ENCODE assay signal across 11 cellular contexts in genomic region chr3:122246214-122246613, GRCh38.
A peak's percentile ranks its signal among the peaks of the same experiment; 100 is the strongest.
DNase-seq lines count a peak whose midpoint lies in the region; ATAC-seq and TF ChIP-seq lines count a peak whose summit lies in the region.
"Had no signal": no experiment of that assay in that cellular context is flagged by ENCODE, and none has a peak within 500 bp of the region (broad histone marks: within the 10 kb centered on the region; RNA-seq: fewer than 3 reads in every experiment).

No MANE protein-coding gene starts in this region.

- H3K27me3 ChIP-seq in left ventricle myocardium inferior (ENCODE audit: low read depth) (peaks cover 6% of the 10 kb centered on the region), right lobe of liver (no peaks in the 10 kb centered on the region), upper lobe of right lung (no peaks in the 10 kb centered on the region), gastrocnemius medialis (no peaks in the 10 kb centered on the region)

- in situ Hi-C loops in gastrocnemius medialis (cut with MboI; ENCODE audit: low sequenced_read_pairs in 4 of 4), result no loop called here

- CTCF ChIA-PET in activated CD4-positive, alpha-beta memory T cell treated with anti-CD3 and anti-CD28 coated beads, Interleukin-2, amount 10 ng/mL, durations not matched to agents 7 days and 5 days (lab: Charles Lee), result interaction anchor here (0.8 to 1.7 kb wide), 4 partner anchors 9 to 145 kb away, joined by 3 to 11 read pairs (median 5); no protein-coding TSS in a partner anchor

- H3K4me1 ChIP-seq in left ventricle myocardium inferior (no peaks in the 10 kb centered on the region), right lobe of liver (no peaks in the 10 kb centered on the region), upper lobe of right lung (no peaks in the 10 kb centered on the region), gastrocnemius medialis (no peaks in the 10 kb centered on the region)
- H3K4me1 ChIP-seq: Caco-2 had no signal

- TF ChIP-seq CTCF in left ventricle myocardium inferior (IDR thresholded peaks at IDR 0.05; ENCODE audit: borderline replicate concordance) (no peak), right lobe of liver (IDR thresholded peaks at IDR 0.05) (no peak), upper lobe of right lung (IDR thresholded peaks at IDR 0.05) (no peak), gastrocnemius medialis (IDR thresholded peaks at IDR 0.05 in 4 of 5, conservative IDR thresholded peaks at IDR 0.05 in 1 of 5) (no peak)

- H3K36me3 ChIP-seq in left ventricle myocardium inferior (no peaks in the 10 kb centered on the region), right lobe of liver (no peaks in the 10 kb centered on the region), upper lobe of right lung (no peaks in the 10 kb centered on the region), gastrocnemius medialis (no peaks in the 10 kb centered on the region)
- H3K36me3 ChIP-seq: WERI-Rb-1 had no signal

- WGBS in right lobe of liver (ENCODE audit: insufficient coverage, low coverage, low lambda C conversion rate, missing lambda C conversion rate), result 27% methylated on average over 4 of the region's 4 CpGs

- H3K27ac Mint-ChIP-seq in activated CD4-positive, alpha-beta memory T cell treated with anti-CD3 and anti-CD28 coated beads, Interleukin-2, amount 10 ng/mL, durations not matched to agents 7 days and 5 days, result peak overlapping the region; percentile 62

- DNase-seq in left ventricle myocardium inferior (no peak), Right ventricle myocardium superior (no peak), right lobe of liver (no peak), upper lobe of right lung (no peak), left colon (no peak), NCI-H1105 treated with DMSO at 0.1 percent for 48 hours (lab: John Stamatoyannopoulos, UW) (no peak), gastrocnemius medialis (no peak)
- DNase-seq in activated CD4-positive, alpha-beta memory T cell treated with anti-CD3 and anti-CD28 coated beads, Interleukin-2, amount 10 ng/mL, durations not matched to agents 7 days and 5 days, result no peak
- DNase-seq: Caco-2, foreskin melanocyte, WERI-Rb-1 had no signal

- peaks cover 25% of the 10 kb centered on the region for H3K4me1 Mint-ChIP-seq in activated CD4-positive, alpha-beta memory T cell treated with anti-CD3 and anti-CD28 coated beads, Interleukin-2, amount 10 ng/mL, durations not matched to agents 7 days and 5 days

- intact Hi-C loops in left ventricle myocardium inferior (cut with micrococcal nuclease) (no loop called here), Right ventricle myocardium superior (cut with DNase I) (no loop called here), right lobe of liver (cut with DNase I) (no loop called here), upper lobe of right lung (cut with DNase I) (no loop called here), left colon (cut with DNase I, micrococcal nuclease) (no loop called here), gastrocnemius medialis (cut with DNase I; ENCODE audit: low total_unique reads) (no loop called here)

- H3K36me3 Mint-ChIP-seq in activated CD4-positive, alpha-beta memory T cell treated with anti-CD3 and anti-CD28 coated beads, Interleukin-2, amount 10 ng/mL, durations not matched to agents 7 days and 5 days (ENCODE audit: low read depth), result peaks cover 4% of the 10 kb centered on the region

- no peak for TF ChIP-seq POLR2A in right lobe of liver (IDR thresholded peaks at IDR 0.05)
- TF ChIP-seq POLR2A in gastrocnemius medialis (IDR thresholded peaks at IDR 0.05), result no peak

- H3K9me3 ChIP-seq in left ventricle myocardium inferior (replicated peaks) (no peaks in the 10 kb centered on the region), right lobe of liver (no peaks in the 10 kb centered on the region), upper lobe of right lung (no peaks in the 10 kb centered on the region), gastrocnemius medialis (no peaks in the 10 kb centered on the region)
- H3K9me3 ChIP-seq: Caco-2 had no signal

- POLR2A ChIA-PET in activated CD4-positive, alpha-beta memory T cell treated with anti-CD3 and anti-CD28 coated beads, Interleukin-2, amount 10 ng/mL, durations not matched to agents 7 days and 5 days (lab: Charles Lee), result interaction anchor here (0.5 to 1.4 kb wide), 5 partner anchors 9 to 700 kb away, joined by 3 to 6 read pairs (median 4); partner anchors contain the start of gene POLQ

- H3K4me3 ChIP-seq in left ventricle myocardium inferior, result peak overlapping the region; percentile 19
- H3K4me3 ChIP-seq in right lobe of liver, result no peak overlapping the region
- H3K4me3 ChIP-seq in upper lobe of right lung, result peak overlapping the region; percentile 12
- H3K4me3 ChIP-seq in gastrocnemius medialis, result peak overlapping the region in 1 of 4 donors; percentile 3

- H3K9me3 Mint-ChIP-seq in activated CD4-positive, alpha-beta memory T cell treated with anti-CD3 and anti-CD28 coated beads, Interleukin-2, amount 10 ng/mL, durations not matched to agents 7 days and 5 days, result no peaks in the 10 kb centered on the region

- H3K27me3 Mint-ChIP-seq in activated CD4-positive, alpha-beta memory T cell treated with anti-CD3 and anti-CD28 coated beads, Interleukin-2, amount 10 ng/mL, durations not matched to agents 7 days and 5 days, result peaks cover 24% of the 10 kb centered on the region

- H3K27ac ChIP-seq in left ventricle myocardium inferior (replicated peaks) (peak overlapping the region; percentile 42), right lobe of liver (peak overlapping the region in 1 of 3 donors; percentile 25), upper lobe of right lung (no peak overlapping the region), gastrocnemius medialis (no peak overlapping the region)
- H3K27ac ChIP-seq: WERI-Rb-1 had no signal

- peak overlapping the region; percentile 74 for H3K4me3 Mint-ChIP-seq in activated CD4-positive, alpha-beta memory T cell treated with anti-CD3 and anti-CD28 coated beads, Interleukin-2, amount 10 ng/mL, durations not matched to agents 7 days and 5 days

- ATAC-seq in Right ventricle myocardium superior (ENCODE audit: poor library complexity), result no peak
- ATAC-seq in right lobe of liver, result peak in 3 of 4 donors; percentile 24 to 63 (median 61)
- ATAC-seq in upper lobe of right lung, result no peak
- ATAC-seq in left colon, result no peak
- ATAC-seq in gastrocnemius medialis, result no peak

Comparison
In these comparisons a context has a peak if more than half of its experiments do, and no peak if none do; other contexts are left out.
1. H3K4me3 ChIP-seq: peak in left ventricle myocardium inferior (single experiment) and upper lobe of right lung (single experiment); none in right lobe of liver (0 of 3).
2. ATAC-seq: peak in right lobe of liver (3 of 4); none in Right ventricle myocardium superior (single experiment), upper lobe of right lung (single experiment), left colon (single experiment) and gastrocnemius medialis (0 of 2).